In the genomic region with DNA sequence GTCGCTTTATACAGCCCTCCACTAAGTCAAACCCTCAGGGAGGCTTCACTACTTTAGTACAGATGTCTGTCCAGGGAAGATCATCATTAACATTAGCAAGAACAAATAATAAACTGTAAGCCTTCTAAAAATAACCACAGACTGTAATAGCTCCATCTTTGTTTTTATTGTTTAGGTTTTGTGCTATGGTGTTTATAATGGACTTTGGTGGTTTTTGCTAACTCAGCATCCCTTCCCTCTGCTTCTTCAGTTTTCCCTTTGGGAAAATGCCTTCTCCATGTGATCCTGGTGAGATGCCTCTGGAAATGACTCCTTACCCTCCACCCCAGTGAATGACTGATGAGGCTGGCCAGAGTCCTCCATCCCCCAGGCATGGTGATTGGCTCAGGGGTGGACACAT, we compare ENCODE assay signal across 21 cellular contexts.
DNase-seq lines count a peak whose midpoint lies in the region; ATAC-seq, FAIRE-seq and TF ChIP-seq lines count a peak whose summit lies in the region.
"Had no signal": no experiment of that assay in that cellular context is flagged by ENCODE, and none has a peak within 500 bp of the region (broad histone marks: within the 10 kb centered on the region; RNA-seq: fewer than 3 reads in every experiment).

No MANE protein-coding gene starts in this region.

- no peak overlapping the region for H3K4me3 ChIP-seq in kidney (ENCODE audit: low read length in 2 of 2)
- H3K4me3 ChIP-seq: GM23338, MG63, SJSA1 had no signal

- no peaks in the 10 kb centered on the region for H3K9me3 Mint-ChIP-seq in natural killer cell
- H3K9me3 Mint-ChIP-seq in natural killer cell treated with Interleukin-12 subunit alpha and Interleukin-12 subunit beta and Interleukin-15 and Interleukin-18, amount 100 ng/mL, for 72 hours = no peaks in the 10 kb centered on the region
- no peaks in the 10 kb centered on the region for H3K9me3 Mint-ChIP-seq in central memory CD8-positive, alpha-beta T cell
- H3K9me3 Mint-ChIP-seq: GM23338 had no signal

- H3K36me3 ChIP-seq in KOPT-K1 (ENCODE audit: insufficient read depth, low read length) (no peaks in the 10 kb centered on the region), kidney (ENCODE audit: control insufficient read depth in 1 of 2, insufficient read depth in 2 of 2, low read length in 2 of 2) (no peaks in the 10 kb centered on the region)
- H3K36me3 ChIP-seq: MG63, SJSA1 had no signal

- peak overlapping the region; percentile 75 for H3K4me3 Mint-ChIP-seq in natural killer cell
- no peak overlapping the region for H3K4me3 Mint-ChIP-seq in natural killer cell treated with Interleukin-12 subunit alpha and Interleukin-12 subunit beta and Interleukin-15 and Interleukin-18, amount 100 ng/mL, for 72 hours
- H3K4me3 Mint-ChIP-seq in central memory CD8-positive, alpha-beta T cell = no peak overlapping the region
- H3K4me3 Mint-ChIP-seq: GM23338 had no signal

- H3K9ac ChIP-seq in kidney (ENCODE audit: low read length in 2 of 2) = no peak overlapping the region

- TF ChIP-seq CTCF in natural killer cell (IDR thresholded peaks at IDR 0.05) (no peak), kidney (IDR thresholded peaks at IDR 0.05; ENCODE audit: borderline replicate concordance, extremely low read depth, insufficient read depth) (no peak)

- H3K27ac Mint-ChIP-seq in natural killer cell = peak overlapping the region; percentile 88 to 97
- H3K27ac Mint-ChIP-seq in natural killer cell treated with Interleukin-12 subunit alpha and Interleukin-12 subunit beta and Interleukin-15 and Interleukin-18, amount 100 ng/mL, for 72 hours = peak overlapping the region in 1 of 2 donors; percentile 17
- H3K27ac Mint-ChIP-seq in central memory CD8-positive, alpha-beta T cell (ENCODE audit: low read depth) = peak overlapping the region; percentile 87
- H3K27ac Mint-ChIP-seq: GM23338 had no signal

- H3K36me3 Mint-ChIP-seq in natural killer cell = no peaks in the 10 kb centered on the region
- peaks cover under 1% of the 10 kb centered on the region for H3K36me3 Mint-ChIP-seq in natural killer cell treated with Interleukin-12 subunit alpha and Interleukin-12 subunit beta and Interleukin-15 and Interleukin-18, amount 100 ng/mL, for 72 hours
- peaks cover 17% of the 10 kb centered on the region for H3K36me3 Mint-ChIP-seq in central memory CD8-positive, alpha-beta T cell (ENCODE audit: insufficient read depth)

- DNase-seq in natural killer cell (no peak), AG08395 (ENCODE audit: low spot score) (no peak), kidney (no peak), A172 (ENCODE audit: low spot score) (no peak), iPS-NIHi7 (ENCODE audit: extremely low spot score) (no peak)
- DNase-seq in natural killer cell treated with Interleukin-12 subunit alpha and Interleukin-12 subunit beta and Interleukin-15 and Interleukin-18, amount 100 ng/mL, for 72 hours (ENCODE audit: low spot score) = no peak
- DNase-seq in central memory CD8-positive, alpha-beta T cell (ENCODE audit: low spot score in 2 of 2) = no peak
- DNase-seq: BE2C, COR-L47, DMS153, MG63, NCI-H1092 treated with DMSO at 0.1 percent for 48 hours, NCI-H1694, NCI-H2107, NCI-H226, NCI-H526 treated with DMSO at 0.1 percent for 48 hours, OCI-M1 had no signal

- H3K27me3 Mint-ChIP-seq in natural killer cell (ENCODE audit: low read depth in 2 of 2) = no peaks in the 10 kb centered on the region
- H3K27me3 Mint-ChIP-seq in natural killer cell treated with Interleukin-12 subunit alpha and Interleukin-12 subunit beta and Interleukin-15 and Interleukin-18, amount 100 ng/mL, for 72 hours = no peaks in the 10 kb centered on the region
- no peaks in the 10 kb centered on the region for H3K27me3 Mint-ChIP-seq in central memory CD8-positive, alpha-beta T cell

- H3K4me1 Mint-ChIP-seq in natural killer cell = peaks cover 96 to 98% of the 10 kb centered on the region in 2 donors
- H3K4me1 Mint-ChIP-seq in natural killer cell treated with Interleukin-12 subunit alpha and Interleukin-12 subunit beta and Interleukin-15 and Interleukin-18, amount 100 ng/mL, for 72 hours (ENCODE audit: low read depth in 2 of 2) = peaks cover 81 to 87% of the 10 kb centered on the region in 2 donors
- peaks cover 77% of the 10 kb centered on the region for H3K4me1 Mint-ChIP-seq in central memory CD8-positive, alpha-beta T cell

- peak overlapping the region; percentile 66 for H3K27ac ChIP-seq in KOPT-K1 (ENCODE audit: low read depth, low read length, poor library complexity, severe bottlenecking)
- no peak overlapping the region for H3K27ac ChIP-seq in kidney (ENCODE audit: low read depth in 2 of 2, low read length in 2 of 2)
- H3K27ac ChIP-seq: RWPE1, SJSA1 had no signal

- no peaks in the 10 kb centered on the region for H3K9me3 ChIP-seq in KOPT-K1 (ENCODE audit: insufficient read depth, low read length, poor library complexity, severe bottlenecking)
- H3K9me3 ChIP-seq in kidney (ENCODE audit: control insufficient read depth in 1 of 2, low read length in 2 of 2) = no peaks in the 10 kb centered on the region
- H3K9me3 ChIP-seq: BE2C, MG63, SJSA1 had no signal

- peaks cover 9 to 24% of the 10 kb centered on the region in 2 donors for H3K4me1 ChIP-seq in kidney (ENCODE audit: control insufficient read depth in 1 of 2, insufficient read depth in 1 of 2, low read depth in 1 of 2, low read length in 2 of 2)
- H3K4me1 ChIP-seq: BE2C, SJSA1 had no signal

- ATAC-seq in natural killer cell = no peak
- ATAC-seq in natural killer cell treated with Interleukin-12 subunit alpha and Interleukin-12 subunit beta and Interleukin-15 and Interleukin-18, amount 100 ng/mL, for 72 hours = no peak
- no peak for ATAC-seq in central memory CD8-positive, alpha-beta T cell (replicated peaks; ENCODE audit: extremely low read depth, poor library complexity, severe bottlenecking)
- ATAC-seq: GM23338 had no signal

- intact Hi-C loops in natural killer cell (cut with micrococcal nuclease) (loop anchor here (5.0 to 10.0 kb wide), 2 partner anchors 62 to 186 kb away; no protein-coding TSS in a partner anchor), kidney (cut with DNase I) (no loop called here)

- FAIRE-seq in kidney (lab: Jason Lieb, UNC) = no peak
